ENCODE assay signal across 2 cellular contexts in genomic region chr7:8434290-8435002, GRCh38.
TF ChIP-seq lines count a peak whose summit lies in the region.

No MANE protein-coding gene starts in this region.

TF ChIP-seq in IMR-90, 13 proteins besides CTCF, POLR2A, EP300 and RAD21:
- TF ChIP-seq USF2 (IDR thresholded peaks at IDR 0.05; ENCODE audit: low read depth, low read length): no peak
- TF ChIP-seq BHLHE40 (IDR thresholded peaks at IDR 0.05; ENCODE audit: low read depth, low read length): no peak

TF ChIP-seq in endothelial cell of umbilical vein, 7 proteins besides CTCF, POLR2A, EP300 and RAD21:
- TF ChIP-seq MAX (IDR thresholded peaks at IDR 0.05; ENCODE audit: insufficient read depth, insufficient read length): no peak
- TF ChIP-seq EZH2 (IDR thresholded peaks at IDR 0.05; ENCODE audit: borderline replicate concordance, low read depth, low read length, severe bottlenecking): peak; percentile 65
TF ChIP-seq in endothelial cell of umbilical vein: peak in this region for 1.
